Comparison of ENCODE assay signal across 8 cellular contexts in the genomic region with DNA sequence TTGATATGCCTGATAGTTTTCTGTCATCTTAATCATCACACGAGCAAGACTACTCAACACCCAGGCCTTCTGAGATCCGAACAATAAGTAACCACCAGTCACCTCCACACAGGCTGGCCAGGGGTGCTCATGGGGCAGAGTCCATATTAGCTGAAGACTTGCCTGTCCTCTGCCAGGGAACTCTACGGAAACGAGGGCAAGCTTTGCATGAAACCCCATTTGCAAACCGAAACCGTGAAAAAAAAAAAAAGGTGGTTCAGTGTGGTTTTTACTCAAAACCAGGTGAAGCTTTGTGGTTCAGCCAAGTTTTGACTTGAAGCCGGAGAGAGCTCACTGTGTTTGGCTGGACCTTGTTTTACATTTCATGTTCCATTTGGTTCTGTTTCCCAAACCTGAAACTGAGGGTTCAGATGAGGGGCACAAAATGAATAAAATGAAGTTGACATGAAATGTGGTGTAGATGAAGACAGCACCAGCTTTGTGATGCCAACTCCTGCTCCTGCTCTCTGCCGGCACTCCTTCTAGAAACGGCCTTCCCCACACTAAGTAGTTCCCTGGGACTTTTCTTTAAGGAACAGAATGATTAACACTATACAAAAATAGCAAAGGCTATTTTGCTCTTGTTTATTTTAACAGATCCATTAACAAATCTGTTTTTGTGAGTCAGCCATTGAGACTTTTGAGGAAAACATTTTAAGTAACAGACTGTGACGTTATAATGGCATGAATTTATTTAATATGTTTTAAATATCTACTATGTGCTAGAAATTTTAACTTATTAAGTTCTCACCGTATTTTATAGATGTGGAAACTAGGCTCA.
DNase-seq lines count a peak whose midpoint lies in the region; ATAC-seq, FAIRE-seq and TF ChIP-seq lines count a peak whose summit lies in the region.

No MANE protein-coding gene starts in this region.

- FAIRE-seq in pancreas (lab: Jason Lieb, UNC) = no peak

- H3K4me1 ChIP-seq in Peyer's patch = peaks cover 0 to 5% (median 2%) of the 10 kb centered on the region in 4 donors
- H3K4me1 ChIP-seq in pancreas = no peaks in the 10 kb centered on the region

- H3K36me3 ChIP-seq in Peyer's patch (no peaks in the 10 kb centered on the region), pancreas (no peaks in the 10 kb centered on the region)

- H3K9me3 ChIP-seq in Peyer's patch = no peaks in the 10 kb centered on the region
- H3K9me3 ChIP-seq in pancreas = no peaks in the 10 kb centered on the region

- TF ChIP-seq CTCF in Peyer's patch (IDR thresholded peaks at IDR 0.05) (no peak), fibroblast of villous mesenchyme (IDR thresholded peaks at IDR 0.05; ENCODE audit: insufficient read depth, low read depth, low read length) (no peak), pancreas (IDR thresholded peaks at IDR 0.05) (no peak)

- intact Hi-C loops in pancreas (cut with DNase I) = no loop called here

- POLR2A ChIA-PET in HEK293T (lab: Yijun Ruan, JAX) = no interaction called here

- TF ChIP-seq POLR2A in GM18505 (IDR thresholded peaks at IDR 0.05; ENCODE audit: borderline replicate concordance, extremely low read depth, insufficient read depth, insufficient read length) (no peak), Peyer's patch (IDR thresholded peaks at IDR 0.05) (no peak)

- WGBS in pancreas, 2 donors = 73 to 80% methylated on average over 11 of the region's 11 CpGs

- CTCF ChIA-PET in HEK293T (lab: Yijun Ruan, JAX) = no interaction called here

- H3K4me3 ChIP-seq in Peyer's patch (no peak overlapping the region), fibroblast of villous mesenchyme (ENCODE audit: low read depth, low read length) (no peak overlapping the region), pancreas (no peak overlapping the region)

- peak; percentile 79 for ATAC-seq in GM18505 (IDR thresholded peaks at IDR 0.05; ENCODE audit: unreplicated experiment)
- ATAC-seq in HG02610 (IDR thresholded peaks at IDR 0.05; ENCODE audit: unreplicated experiment) = peak; percentile 70
- no peak for ATAC-seq in pancreas

- no peaks in the 10 kb centered on the region for H3K27me3 ChIP-seq in Peyer's patch
- no peaks in the 10 kb centered on the region for H3K27me3 ChIP-seq in pancreas

- no peak overlapping the region for H3K27ac ChIP-seq in Peyer's patch
- no peak overlapping the region for H3K27ac ChIP-seq in pancreas

- DNase-seq in Peyer's patch = peak in 2 of 3 donors; percentile 27 to 57
- peak; percentile 27 for DNase-seq in fibroblast of villous mesenchyme (ENCODE audit: low read depth)
- no peak for DNase-seq in pancreas
- no peak for DNase-seq in DMS53 (lab: John Stamatoyannopoulos, UW)
- no peak for DNase-seq in hippocampal formation (lab: John Stamatoyannopoulos, UW)
- no peak for DNase-seq in HEK293T (ENCODE audit: extremely low spot score)

TF ChIP-seq in HEK293T, 16 proteins besides CTCF, POLR2A, EP300 and RAD21:
- no peak for TF ChIP-seq SP1 (IDR thresholded peaks at IDR 0.05)
- no peak for TF ChIP-seq ELF4 (IDR thresholded peaks at IDR 0.05)
- no peak for TF ChIP-seq ARNT (IDR thresholded peaks at IDR 0.05)
- no peak for TF ChIP-seq L3MBTL2 (conservative IDR thresholded peaks at IDR 0.05)
- TF ChIP-seq FOXK2 (IDR thresholded peaks at IDR 0.05) = no peak
- TF ChIP-seq CTBP1 (IDR thresholded peaks at IDR 0.05; ENCODE audit: borderline replicate concordance) = no peak
TF ChIP-seq in HEK293T: peak in this region for 0.

Comparison
In these comparisons a context has a peak if more than half of its experiments do, and no peak if none do; other contexts are left out.
1. ATAC-seq: peak in GM18505 (single experiment) and HG02610 (single experiment); none in pancreas (0 of 4).
2. DNase-seq: peak in Peyer's patch (2 of 3) and fibroblast of villous mesenchyme (single experiment); none in pancreas (0 of 6), DMS53 (single experiment), hippocampal formation (0 of 2) and HEK293T (single experiment).